Comparison of ENCODE assay signal across 1 cellular context in genomic region chr2:172102858-172103359, GRCh38.
TF ChIP-seq lines count a peak whose summit lies in the region.

Gene DLX2 (minus strand): TSS chr2:172102900. CDS start chr2:172102538, 362 bp downstream.

TF ChIP-seq in K562, 482 proteins besides CTCF, POLR2A, EP300 and RAD21 (continued from another document):
- TF ChIP-seq ZNF274 (IDR thresholded peaks at IDR 0.05; ENCODE audit: borderline replicate concordance, low read depth, low read length), result no peak
- TF ChIP-seq ZNF12 (CRISPR knock-in tag; IDR thresholded peaks at IDR 0.05), result no peak
- peak; percentile 83 for TF ChIP-seq RBFOX2 (IDR thresholded peaks at IDR 0.05; ENCODE audit: low read depth, low read length)
- no peak for TF ChIP-seq ZNF41 (CRISPR knock-in tag; conservative IDR thresholded peaks at IDR 0.05)
- TF ChIP-seq DIDO1 (tag; IDR thresholded peaks at IDR 0.05; ENCODE audit: low read depth), result peak; percentile 28; the same call in 1 of the 2 replicates
- TF ChIP-seq KDM5B (IDR thresholded peaks at IDR 0.05; ENCODE audit: insufficient replicate concordance, low read depth, low read length), result peak; percentile 25
- TF ChIP-seq ZNF23 (CRISPR knock-in tag; IDR thresholded peaks at IDR 0.05), result no peak
- TF ChIP-seq GTF2F1 (IDR thresholded peaks at IDR 0.05; ENCODE audit: low read depth, low read length), result no peak
- peak in 1 of 2 experiments; percentile 56; a peak in 1 of 4 replicates for TF ChIP-seq SRF (CRISPR knock-in tag; IDR thresholded peaks at IDR 0.05)
- TF ChIP-seq TAF1 (IDR thresholded peaks at IDR 0.05; ENCODE audit: control insufficient read depth, extremely low read depth, insufficient read depth, low read length, severe bottlenecking), result peak; percentile 17
- no peak for TF ChIP-seq ARID1B (IDR thresholded peaks at IDR 0.05)
- peak in 1 of 2 experiments; percentile 80; a peak in 2 of 4 replicates for TF ChIP-seq TEAD1 (CRISPR knock-in tag; IDR thresholded peaks at IDR 0.05)
- 0 out of 2 replicates have a peak, but pooled peaks have one; percentile 22 for TF ChIP-seq CREB3L1 (IDR thresholded peaks at IDR 0.05; ENCODE audit: borderline replicate concordance, low read depth)
- no peak for TF ChIP-seq ZNF232 (CRISPR knock-in tag; IDR thresholded peaks at IDR 0.05)
- TF ChIP-seq MEF2A (IDR thresholded peaks at IDR 0.05; ENCODE audit: control insufficient read depth, low read depth, low read length), result no peak
- TF ChIP-seq TARDBP (IDR thresholded peaks at IDR 0.05), result no peak
- TF ChIP-seq MNT (conservative IDR thresholded peaks at IDR 0.05), result peak; percentile 89 to 94
- no peak for TF ChIP-seq ZBTB8A (IDR thresholded peaks at IDR 0.05; ENCODE audit: partially characterized antibody)
- no peak for TF ChIP-seq ZNF395 (CRISPR knock-in tag; IDR thresholded peaks at IDR 0.05)
- no peak for TF ChIP-seq ZNF263 (CRISPR knock-in tag; IDR thresholded peaks at IDR 0.05; ENCODE audit: borderline replicate concordance)
- peak; percentile 88 for TF ChIP-seq ARID4B (CRISPR knock-in tag; IDR thresholded peaks at IDR 0.05)
- TF ChIP-seq HLTF (IDR thresholded peaks at IDR 0.05), result 0 out of 2 replicates have a peak, but pooled peaks have one; percentile 31
- peak in 2 of 3 experiments; percentile 64 to 65 for TF ChIP-seq YY1 (IDR thresholded peaks at IDR 0.05; ENCODE audit: borderline replicate concordance in 1 of 3, control insufficient read depth in 1 of 3, extremely low read depth in 1 of 3, insufficient read depth in 3 of 3, insufficient read length in 1 of 3, insufficient replicate concordance in 2 of 3, low read depth in 1 of 3, low read length in 2 of 3)
- TF ChIP-seq MAZ (CRISPR knock-in tag; conservative IDR thresholded peaks at IDR 0.05 in 1 of 2, IDR thresholded peaks at IDR 0.05 in 1 of 2), result peak in 1 of 2 experiments; percentile 65; a peak in 1 of 4 replicates
